Comparison of ENCODE assay signal across 8 cellular contexts in genomic region chr17:8079291-8080207, GRCh38. TPM values are rescaled to one million over a fixed set of nuclear protein-coding genes. Genes with fewer than 3 reads are reported as not detected.
A peak's percentile ranks its signal among the peaks of the same experiment; 100 is the strongest.
DNase-seq lines count a peak whose midpoint lies in the region; ATAC-seq and TF ChIP-seq lines count a peak whose summit lies in the region.

No MANE protein-coding gene starts in this region.

- H3K4me3 ChIP-seq in coronary artery (peak overlapping the region; percentile 64), left lung (peak overlapping the region; percentile 21 to 24)

- DNase-seq in DMS 273 (lab: John Stamatoyannopoulos, UW; ENCODE audit: unreplicated experiment) (peak; percentile 89), HFFc6 (no peak), NCI-H2227 (lab: John Stamatoyannopoulos, UW; ENCODE audit: unreplicated experiment) (peak; percentile 85), coronary artery (ENCODE audit: low spot score) (peak; percentile 82), left lung (peak; percentile 74 to 96)
- DNase-seq in activated CD4-positive, alpha-beta T cell treated with anti-CD3 and anti-CD28 coated beads for 4 hours, result peak; percentile 75 to 78
- DNase-seq in stimulated activated CD4-positive, alpha-beta T cell treated with anti-CD3 and anti-CD28 coated beads, Interleukin-2, amount 100 ng/mL, for 4 hours (ENCODE audit: low read depth), result peak; percentile 73

- no peaks in the 10 kb centered on the region for H3K9me3 Mint-ChIP-seq in HFFc6

- no peaks in the 10 kb centered on the region for H3K36me3 ChIP-seq in left lung

- peaks cover 5% of the 10 kb centered on the region; the same call in 1 of the 2 replicates for H3K4me1 Mint-ChIP-seq in HFFc6 (ENCODE audit: low read depth)

- peaks cover 64% of the 10 kb centered on the region for H3K27me3 Mint-ChIP-seq in HFFc6 (ENCODE audit: insufficient read depth)

- intact Hi-C loops in left lung (cut with DNase I), result no loop called here

- no peaks in the 10 kb centered on the region for H3K36me3 Mint-ChIP-seq in HFFc6 (ENCODE audit: low read depth)

- peaks cover 5 to 99% of the 10 kb centered on the region in 2 donors for H3K27me3 ChIP-seq in left lung

- no peaks in the 10 kb centered on the region for H3K9me3 ChIP-seq in left lung

- ATAC-seq in left lung (peak; percentile 94), HG02759 (IDR thresholded peaks at IDR 0.05; ENCODE audit: unreplicated experiment) (no peak)

- peak overlapping the region; percentile 81 for H3K4me3 Mint-ChIP-seq in HFFc6

- TF ChIP-seq CTCF in HFFc6 (IDR thresholded peaks at IDR 0.05), result peak; percentile 85
- TF ChIP-seq CTCF in coronary artery (IDR thresholded peaks at IDR 0.05), result peak; percentile 94
- peak; percentile 83 to 87 for TF ChIP-seq CTCF in left lung (IDR thresholded peaks at IDR 0.05)

- no peak overlapping the region for H3K27ac Mint-ChIP-seq in HFFc6

- peaks cover 13 to 14% of the 10 kb centered on the region in 2 donors for H3K4me1 ChIP-seq in left lung

- H3K27ac ChIP-seq in coronary artery (no peak overlapping the region), left lung (no peak overlapping the region)

RNA-seq across cellular contexts. Expression of gene ALOX12B, which starts 8.0 kb away (rescaled TPM):
- not detected for total RNA-seq in HFFc6 (2021; fragmentation: NEBNext Ultra II Directional; extraction: Animal tissue kit (Norgen Biotek cat#: 25700))
- total RNA-seq in left lung, result under 1 TPM in 1 of 2 donors, not detected in 1; 0.32 TPM

RNA-seq across cellular contexts. Expression of gene ALOXE3, which starts 38.8 kb away (rescaled TPM):
- total RNA-seq in HFFc6 (2021; fragmentation: NEBNext Ultra II Directional; extraction: Animal tissue kit (Norgen Biotek cat#: 25700)), result under 1 TPM; 0.14 to 0.30 (median 0.21) TPM
- total RNA-seq in left lung, result under 1 TPM; 0.23 to 0.55 TPM

RNA-seq across cellular contexts. Expression of gene ALOX15B, which starts 40.7 kb away (rescaled TPM):
- not detected for total RNA-seq in HFFc6 (2021; fragmentation: NEBNext Ultra II Directional; extraction: Animal tissue kit (Norgen Biotek cat#: 25700))
- total RNA-seq in left lung, result 100 to 1,000 TPM in 1 of 2 donors, 10 to 100 TPM in 1; 52.5 to 112 TPM

RNA-seq across cellular contexts. Expression of gene HES7, which starts 44.4 kb away (rescaled TPM):
- under 1 TPM; 0.24 to 0.54 (median 0.41) TPM for total RNA-seq in HFFc6 (2021; fragmentation: NEBNext Ultra II Directional; extraction: Animal tissue kit (Norgen Biotek cat#: 25700))
- under 1 TPM in 1 of 2 donors, not detected in 1; 0.52 TPM for total RNA-seq in left lung

Comparison
In these comparisons a context has a peak if more than half of its experiments do, and no peak if none do; other contexts are left out.
1. RNA of gene ALOX15B, which starts 40.7 kb away (total RNA-seq): 52.5 to 112 TPM in left lung; not detected in HFFc6; every median in the first group is over 10 times any median in the second.
2. Peak in every context shown above with its lines, with median percentiles within 50 percentile points of each other: CTCF ChIP-seq.